In the genomic region with DNA sequence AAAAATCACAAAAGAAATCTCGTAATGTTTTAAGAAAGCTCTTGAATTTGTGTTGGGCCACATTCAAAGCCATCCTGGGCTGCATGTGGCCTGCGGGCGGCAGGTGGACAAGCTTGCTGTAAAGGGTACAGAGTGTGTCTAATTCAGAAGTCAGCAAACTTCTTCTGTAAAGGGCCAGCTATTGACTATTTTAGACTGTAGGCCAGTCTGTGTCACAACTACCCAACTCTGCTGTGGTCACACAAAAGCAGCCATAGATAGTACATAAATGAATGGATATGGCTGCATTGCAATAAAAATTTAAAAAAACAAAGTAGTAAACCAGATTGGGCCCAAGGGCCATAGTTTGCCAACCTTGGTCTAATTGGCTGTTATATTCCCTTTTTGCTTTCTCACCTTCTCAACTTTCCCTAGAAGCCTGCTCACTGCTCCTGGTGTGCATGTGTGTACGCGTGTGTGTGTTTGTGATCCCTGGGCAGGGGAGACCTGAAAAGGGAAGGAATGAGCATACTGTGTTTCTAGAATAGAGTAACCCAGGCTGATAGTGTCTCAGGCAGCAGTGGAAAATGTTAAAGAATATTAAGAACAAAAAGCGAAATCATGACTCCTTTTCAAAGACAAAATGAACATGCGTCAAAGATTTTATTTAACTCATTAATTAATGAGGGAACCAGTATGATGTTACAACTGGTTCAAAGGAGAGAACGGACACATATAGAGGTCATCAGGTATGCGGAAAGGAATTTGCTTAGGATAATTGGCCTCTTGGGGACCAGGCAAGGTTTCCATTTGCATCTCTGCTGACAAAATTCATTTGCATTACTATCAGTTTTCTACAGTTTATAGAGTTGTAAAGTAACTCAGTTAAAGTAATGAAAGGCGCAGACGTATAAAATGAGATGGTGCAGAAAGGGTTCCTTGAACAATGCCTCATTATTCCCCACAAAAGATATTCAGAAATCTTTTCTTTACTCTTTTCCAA, we compare ENCODE assay signal across 16 cellular contexts.
DNase-seq lines count a peak whose midpoint lies in the region; ATAC-seq and TF ChIP-seq lines count a peak whose summit lies in the region.
"Had no signal": no experiment of that assay in that cellular context is flagged by ENCODE, and none has a peak within 500 bp of the region (broad histone marks: within the 10 kb centered on the region; RNA-seq: fewer than 3 reads in every experiment).

No MANE protein-coding gene starts in this region.

- no peak for TF ChIP-seq POLR2A in IMR-90 (IDR thresholded peaks at IDR 0.05; ENCODE audit: low read depth, low read length)

- no peaks in the 10 kb centered on the region; a peak in 1 of 4 replicates for H3K79me1 ChIP-seq in IMR-90 (ENCODE audit: low read depth in 1 of 2, low read length in 2 of 2)
- no peaks in the 10 kb centered on the region for H3K79me1 ChIP-seq in mesendoderm (ENCODE audit: low read length)

- H3K4me3 ChIP-seq in H7 (ENCODE audit: insufficient read depth, low read depth, low read length) (no peak overlapping the region), IMR-90 (ENCODE audit: insufficient read depth, low read depth, low read length) (no peak overlapping the region), endodermal cell (ENCODE audit: low read length) (no peak overlapping the region), mesendoderm (ENCODE audit: low read length) (no peak overlapping the region)
- no peak overlapping the region for H3K4me3 ChIP-seq in CD4-positive, alpha-beta memory T cell (ENCODE audit: low read length in 2 of 2)

- ATAC-seq in IMR-90 (ENCODE audit: low read depth) = no peak
- ATAC-seq: Right ventricle myocardium inferior, SK-N-SH treated with all-trans-retinoic acid at 6 μM for 48 hours had no signal

- H3K23ac ChIP-seq in IMR-90 (ENCODE audit: low read depth, low read length) (no peak overlapping the region), mesendoderm (ENCODE audit: low read length) (no peak overlapping the region)

- H3K27ac ChIP-seq in IMR-90 (ENCODE audit: insufficient read depth, low read length) (no peak overlapping the region), endodermal cell (ENCODE audit: low read depth, low read length) (no peak overlapping the region), mesendoderm (ENCODE audit: low read depth, low read length) (no peak overlapping the region)
- H3K27ac ChIP-seq in CD4-positive, alpha-beta memory T cell (ENCODE audit: low read depth, low read length) = no peak overlapping the region

- in situ Hi-C loops in IMR-90 (cut with MboI; ENCODE audit: low sequenced_read_pairs) = no loop called here

- H3K56ac ChIP-seq in IMR-90 (ENCODE audit: extremely low read depth, insufficient read depth, low read length) (no peak overlapping the region), mesendoderm (ENCODE audit: low read length) (no peak overlapping the region)

- H3K4me2 ChIP-seq in IMR-90 (ENCODE audit: low read depth, low read length) = no peak overlapping the region
- no peak overlapping the region for H3K4me2 ChIP-seq in mesendoderm (ENCODE audit: low read length)

- H3K36me3 ChIP-seq in H7 (replicated peaks; ENCODE audit: control insufficient read depth, insufficient read depth, low read length) (no peaks in the 10 kb centered on the region), IMR-90 (ENCODE audit: control insufficient read depth, insufficient read depth, low read length) (peaks cover 5% of the 10 kb centered on the region; the same call in 1 of the 2 replicates), endodermal cell (ENCODE audit: control insufficient read depth, insufficient read depth, low read length) (no peaks in the 10 kb centered on the region), mesendoderm (ENCODE audit: control insufficient read depth, insufficient read depth, low read length) (no peaks in the 10 kb centered on the region)
- H3K36me3 ChIP-seq in CD4-positive, alpha-beta memory T cell (ENCODE audit: insufficient read depth, low read length) = no peaks in the 10 kb centered on the region

- H3K27me3 ChIP-seq in H7 (ENCODE audit: control insufficient read depth, insufficient read depth, low read length) = no peaks in the 10 kb centered on the region
- H3K27me3 ChIP-seq in IMR-90 (ENCODE audit: control insufficient read depth, insufficient read depth, low read length) = no peaks in the 10 kb centered on the region
- H3K27me3 ChIP-seq in endodermal cell (ENCODE audit: control insufficient read depth, insufficient read depth, low read length, poor library complexity, severe bottlenecking) = no peaks in the 10 kb centered on the region
- H3K27me3 ChIP-seq in mesendoderm (ENCODE audit: insufficient read depth, low read length, poor library complexity) = no peaks in the 10 kb centered on the region
- no peaks in the 10 kb centered on the region for H3K27me3 ChIP-seq in CD4-positive, alpha-beta memory T cell (ENCODE audit: insufficient read depth, low read length)

- dilution Hi-C loops in IMR-90 (cut with HindIII; ENCODE audit: low sequenced_read_pairs, unreplicated experiment) = no loop called here

- H3K9me3 ChIP-seq in IMR-90 (ENCODE audit: control insufficient read depth, insufficient read depth, low read length) (no peaks in the 10 kb centered on the region), endodermal cell (ENCODE audit: control insufficient read depth, low read length) (no peaks in the 10 kb centered on the region)
- H3K9me3 ChIP-seq in CD4-positive, alpha-beta memory T cell (ENCODE audit: control insufficient read depth in 1 of 2, low read length in 2 of 2) = no peaks in the 10 kb centered on the region

- TF ChIP-seq RAD21 in IMR-90 (IDR thresholded peaks at IDR 0.05; ENCODE audit: low read length) = no peak

- H2BK5ac ChIP-seq in IMR-90 (ENCODE audit: low read depth, low read length, poor library complexity, severe bottlenecking) (no peak overlapping the region), mesendoderm (ENCODE audit: low read length) (no peak overlapping the region)

- no peak overlapping the region for H3K4me3 Mint-ChIP-seq in endodermal cell
- H3K4me3 Mint-ChIP-seq in activated naive CD4-positive, alpha-beta T cell treated with anti-CD3 and anti-CD28 coated beads, Interleukin-2, amount 10 ng/mL, durations not matched to agents 7 days and 5 days = no peak overlapping the region
- H3K4me3 Mint-ChIP-seq in CD4-positive, alpha-beta memory T cell = no peak overlapping the region
- H3K4me3 Mint-ChIP-seq in activated CD4-positive, alpha-beta T cell treated with anti-CD3 and anti-CD28 coated beads, Interleukin-2, amount 10 ng/mL, durations not matched to agents 7 days and 5 days = no peak overlapping the region
- H3K4me3 Mint-ChIP-seq: CD4-positive, CD25-positive, alpha-beta regulatory T cell; HFFc6; IgD-negative memory B cell had no signal

- POLR2A ChIA-PET in IMR-90 (lab: Charles Lee; ENCODE audit: unreplicated experiment) = no interaction called here
- POLR2A ChIA-PET in CD4-positive, alpha-beta memory T cell (lab: Charles Lee; ENCODE audit: partially characterized antibody) = no interaction called here
- POLR2A ChIA-PET in activated CD4-positive, alpha-beta T cell treated with anti-CD3 and anti-CD28 coated beads, Interleukin-2, amount 10 ng/mL, durations not matched to agents 7 days and 5 days (lab: Charles Lee) = interaction anchor here (0.6 kb wide), 1 partner anchor 44 kb away, joined by 3 read pairs; no protein-coding TSS in a partner anchor

- intact Hi-C loops in IMR-90 (cut with micrococcal nuclease) = no loop called here
- intact Hi-C loops in CD4-positive, alpha-beta memory T cell (cut with micrococcal nuclease) = no loop called here

- TF ChIP-seq CTCF in IMR-90 (conservative IDR thresholded peaks at IDR 0.05; ENCODE audit: low read depth, low read length) = no peak
- TF ChIP-seq CTCF in endodermal cell (conservative IDR thresholded peaks at IDR 0.05) = no peak

- no peak overlapping the region for H4K91ac ChIP-seq in IMR-90 (ENCODE audit: insufficient read depth, low read depth, low read length)

- H2BK120ac ChIP-seq in IMR-90 (ENCODE audit: low read depth, low read length) = no peak overlapping the region
- H2BK120ac ChIP-seq in mesendoderm (ENCODE audit: low read depth, low read length) = no peak overlapping the region

- peaks cover 14% of the 10 kb centered on the region for H3K4me1 Mint-ChIP-seq in endodermal cell
- H3K4me1 Mint-ChIP-seq in activated naive CD4-positive, alpha-beta T cell treated with anti-CD3 and anti-CD28 coated beads, Interleukin-2, amount 10 ng/mL, durations not matched to agents 7 days and 5 days = no peaks in the 10 kb centered on the region
- peaks cover 0 to 7% (median 2%) of the 10 kb centered on the region in 4 donors for H3K4me1 Mint-ChIP-seq in CD4-positive, alpha-beta memory T cell
- H3K4me1 Mint-ChIP-seq in activated CD4-positive, alpha-beta T cell treated with anti-CD3 and anti-CD28 coated beads, Interleukin-2, amount 10 ng/mL, durations not matched to agents 7 days and 5 days = no peaks in the 10 kb centered on the region

- H3K79me2 ChIP-seq in mesendoderm (ENCODE audit: control insufficient read depth, insufficient read depth, low read length) = no peaks in the 10 kb centered on the region

- CTCF ChIA-PET in IMR-90 (lab: Yijun Ruan, JAX) = no interaction called here
- CTCF ChIA-PET in activated naive CD4-positive, alpha-beta T cell treated with anti-CD3 and anti-CD28 coated beads, Interleukin-2, amount 10 ng/mL, durations not matched to agents 7 days and 5 days (lab: Charles Lee) = no interaction called here
- CTCF ChIA-PET in CD4-positive, alpha-beta memory T cell (lab: Charles Lee; ENCODE audit: partially characterized antibody) = no interaction called here
- CTCF ChIA-PET in activated CD4-positive, alpha-beta T cell treated with anti-CD3 and anti-CD28 coated beads, Interleukin-2, amount 10 ng/mL, durations not matched to agents 7 days and 5 days (lab: Charles Lee) = interaction anchor here (0.7 kb wide), 1 partner anchor 198 kb away, joined by 5 read pairs; no protein-coding TSS in a partner anchor

- BruUV-seq in IMR-90 (replicated peaks; lab: Mats Ljungman, UMichigan) = no TSS peak

- DNase-seq in H7 = peak; percentile 49
- no peak for DNase-seq in IMR-90
- DNase-seq in endodermal cell = peak; percentile 31
- peak; percentile 54 for DNase-seq in mesendoderm
- DNase-seq in activated naive CD4-positive, alpha-beta T cell treated with anti-CD3 and anti-CD28 coated beads, Interleukin-2, amount 10 ng/mL, durations not matched to agents 7 days and 5 days = no peak
- DNase-seq in NAMALWA (ENCODE audit: low spot score) = no peak
- DNase-seq in CD4-positive, alpha-beta memory T cell = no peak
- no peak for DNase-seq in activated CD4-positive, alpha-beta T cell treated with anti-CD3 and anti-CD28 coated beads, Interleukin-2, amount 10 ng/mL, durations not matched to agents 7 days and 5 days
- DNase-seq: AML-193; CD4-positive, CD25-positive, alpha-beta regulatory T cell; DMS79 treated with DMSO at 0.1 percent for 48 hours; GDM1; HFFc6 had no signal

- no peak overlapping the region; a peak in 1 of 4 replicates for H4K8ac ChIP-seq in IMR-90 (ENCODE audit: low read depth in 2 of 2, low read length in 2 of 2)
- H4K8ac ChIP-seq in mesendoderm (ENCODE audit: low read depth, low read length) = no peak overlapping the region

- H2AK9ac ChIP-seq in IMR-90 (replicated peaks; ENCODE audit: low read depth, low read length, poor library complexity) = no peak overlapping the region

- no peaks in the 10 kb centered on the region for H3K27me3 Mint-ChIP-seq in endodermal cell (ENCODE audit: insufficient read depth)
- H3K27me3 Mint-ChIP-seq in activated naive CD4-positive, alpha-beta T cell treated with anti-CD3 and anti-CD28 coated beads, Interleukin-2, amount 10 ng/mL, durations not matched to agents 7 days and 5 days = peaks cover 10% of the 10 kb centered on the region
- peaks cover 2 to 3% of the 10 kb centered on the region in 2 donors for H3K27me3 Mint-ChIP-seq in CD4-positive, alpha-beta memory T cell
- no peaks in the 10 kb centered on the region for H3K27me3 Mint-ChIP-seq in activated CD4-positive, alpha-beta T cell treated with anti-CD3 and anti-CD28 coated beads, Interleukin-2, amount 10 ng/mL, durations not matched to agents 7 days and 5 days

- H2BK15ac ChIP-seq in IMR-90 (ENCODE audit: low read depth, low read length) (no peak overlapping the region), mesendoderm (replicated peaks; ENCODE audit: low read depth) (no peak overlapping the region)

- H3K4ac ChIP-seq in IMR-90 (ENCODE audit: low read depth, low read length) (no peak overlapping the region), mesendoderm (ENCODE audit: low read depth, low read length) (no peak overlapping the region)

- H2AFZ ChIP-seq in IMR-90 (replicated peaks; ENCODE audit: low read length, poor library complexity) = no peak overlapping the region

- H3K18ac ChIP-seq in IMR-90 (ENCODE audit: low read depth, low read length) (no peak overlapping the region), mesendoderm (ENCODE audit: low read length) (no peak overlapping the region)

- WGBS in IMR-90 (ENCODE audit: extremely low coverage in 2 of 2, insufficient read length in 1 of 2), 2 experiments = 100% methylated on average over 1 of the region's 11 CpGs; no CpG with 5 or more reads in 1 of the 2 experiments
- 74 to 83% methylated on average over 5 to 9 of the region's 11 CpGs for WGBS in endodermal cell (ENCODE audit: insufficient coverage in 1 of 2, insufficient read length in 1 of 2), 2 experiments
- no CpG with 5 or more reads among the region's 11 CpGs for WGBS in mesendoderm (ENCODE audit: extremely low coverage, insufficient coverage, low lambda C conversion rate)

- H2BK20ac ChIP-seq in IMR-90 (ENCODE audit: low read depth, low read length) = peak overlapping the region; percentile 16; the same call in 1 of the 2 replicates

- H4K20me1 ChIP-seq in IMR-90 (ENCODE audit: insufficient read depth, low read length) = no peaks in the 10 kb centered on the region

- no peak overlapping the region for H2AK5ac ChIP-seq in IMR-90 (ENCODE audit: low read depth, low read length)
- no peak overlapping the region for H2AK5ac ChIP-seq in mesendoderm (ENCODE audit: low read length)

- no peaks in the 10 kb centered on the region for H3K36me3 Mint-ChIP-seq in endodermal cell (ENCODE audit: low read depth)
- no peaks in the 10 kb centered on the region for H3K36me3 Mint-ChIP-seq in activated naive CD4-positive, alpha-beta T cell treated with anti-CD3 and anti-CD28 coated beads, Interleukin-2, amount 10 ng/mL, durations not matched to agents 7 days and 5 days
- no peaks in the 10 kb centered on the region for H3K36me3 Mint-ChIP-seq in CD4-positive, alpha-beta memory T cell
- no peaks in the 10 kb centered on the region for H3K36me3 Mint-ChIP-seq in activated CD4-positive, alpha-beta T cell treated with anti-CD3 and anti-CD28 coated beads, Interleukin-2, amount 10 ng/mL, durations not matched to agents 7 days and 5 days (ENCODE audit: low read depth)
- H3K36me3 Mint-ChIP-seq: CD4-positive, CD25-positive, alpha-beta regulatory T cell; IgD-negative memory B cell had no signal

- no peak overlapping the region for H3K14ac ChIP-seq in IMR-90 (replicated peaks; ENCODE audit: low read depth, low read length)

- no peak overlapping the region for H3K27ac Mint-ChIP-seq in endodermal cell
- no peak overlapping the region for H3K27ac Mint-ChIP-seq in activated naive CD4-positive, alpha-beta T cell treated with anti-CD3 and anti-CD28 coated beads, Interleukin-2, amount 10 ng/mL, durations not matched to agents 7 days and 5 days
- no peak overlapping the region for H3K27ac Mint-ChIP-seq in CD4-positive, alpha-beta memory T cell
- no peak overlapping the region for H3K27ac Mint-ChIP-seq in activated CD4-positive, alpha-beta T cell treated with anti-CD3 and anti-CD28 coated beads, Interleukin-2, amount 10 ng/mL, durations not matched to agents 7 days and 5 days
- H3K27ac Mint-ChIP-seq: HFFc6, IgD-negative memory B cell had no signal

- H3K9me3 Mint-ChIP-seq in endodermal cell = no peaks in the 10 kb centered on the region
- peaks cover 5% of the 10 kb centered on the region for H3K9me3 Mint-ChIP-seq in activated naive CD4-positive, alpha-beta T cell treated with anti-CD3 and anti-CD28 coated beads, Interleukin-2, amount 10 ng/mL, durations not matched to agents 7 days and 5 days
- H3K9me3 Mint-ChIP-seq in CD4-positive, alpha-beta memory T cell = peaks cover 0 to 18% (median 8%) of the 10 kb centered on the region in 8 donors
- no peaks in the 10 kb centered on the region for H3K9me3 Mint-ChIP-seq in activated CD4-positive, alpha-beta T cell treated with anti-CD3 and anti-CD28 coated beads, Interleukin-2, amount 10 ng/mL, durations not matched to agents 7 days and 5 days
- H3K9me3 Mint-ChIP-seq: HFFc6 had no signal

- H4K5ac ChIP-seq in IMR-90 (ENCODE audit: low read depth, low read length) (no peak overlapping the region; the same call in 1 of the 2 replicates), mesendoderm (ENCODE audit: low read length) (no peak overlapping the region)

- H3K9ac ChIP-seq in IMR-90 (ENCODE audit: low read depth, low read length) (no peak overlapping the region), endodermal cell (ENCODE audit: extremely low read depth, low read length, poor library complexity, severe bottlenecking) (no peak overlapping the region), mesendoderm (ENCODE audit: low read length) (no peak overlapping the region)

- H3K9me1 ChIP-seq in IMR-90 (ENCODE audit: insufficient read depth, low read length) = no peaks in the 10 kb centered on the region

- 0 out of 2 replicates have a peak, but pooled peaks cover 2% of the 10 kb centered on the region for H3K4me1 ChIP-seq in IMR-90 (ENCODE audit: control insufficient read depth, insufficient read depth, low read length)
- H3K4me1 ChIP-seq in endodermal cell (ENCODE audit: control insufficient read depth, insufficient read depth, low read length) = no peaks in the 10 kb centered on the region
- H3K4me1 ChIP-seq in mesendoderm (ENCODE audit: control insufficient read depth, low read depth, low read length) = peaks cover 3% of the 10 kb centered on the region
- no peaks in the 10 kb centered on the region for H3K4me1 ChIP-seq in CD4-positive, alpha-beta memory T cell (ENCODE audit: insufficient read depth, low read length)

Comparison
In these comparisons a context has a peak if more than half of its experiments do, and no peak if none do; other contexts are left out.
1. DNase-seq: peak in H7 (single experiment), endodermal cell (single experiment) and mesendoderm (single experiment); none in IMR-90 (single experiment), activated naive CD4-positive, alpha-beta T cell treated with anti-CD3 and anti-CD28 coated beads, Interleukin-2, amount 10 ng/mL, durations not matched to agents 7 days and 5 days (single experiment), NAMALWA (single experiment), CD4-positive, alpha-beta memory T cell (0 of 5) and activated CD4-positive, alpha-beta T cell treated with anti-CD3 and anti-CD28 coated beads, Interleukin-2, amount 10 ng/mL, durations not matched to agents 7 days and 5 days (single experiment).